8 cellular contexts compared by ENCODE assay signal in genomic region chr6:135438907-135439535, GRCh38. TPM values are rescaled to one million over a fixed set of nuclear protein-coding genes. Genes with fewer than 3 reads are reported as not detected.
DNase-seq lines count a peak whose midpoint lies in the region; ATAC-seq and TF ChIP-seq lines count a peak whose summit lies in the region.

No MANE protein-coding gene starts in this region.

- no peaks in the 10 kb centered on the region for H3K27me3 Mint-ChIP-seq in endodermal cell (ENCODE audit: insufficient read depth)
- no peaks in the 10 kb centered on the region for H3K27me3 Mint-ChIP-seq in stimulated activated naive CD8-positive, alpha-beta T cell treated with anti-CD3 and anti-CD28 coated beads, Interleukin-15, Interleukin-2, amounts not matched to agents 100 ng/mL and 50 ng/mL, for 24 hours

- H3K36me3 Mint-ChIP-seq in endodermal cell (ENCODE audit: low read depth) = peaks cover 5% of the 10 kb centered on the region
- H3K36me3 Mint-ChIP-seq in stimulated activated naive CD8-positive, alpha-beta T cell treated with anti-CD3 and anti-CD28 coated beads, Interleukin-15, Interleukin-2, amounts not matched to agents 100 ng/mL and 50 ng/mL, for 24 hours (ENCODE audit: low read depth) = peaks cover 28% of the 10 kb centered on the region

- H3K9ac ChIP-seq in endodermal cell (ENCODE audit: extremely low read depth, low read length, poor library complexity, severe bottlenecking) = no peak overlapping the region

- H4K20me1 ChIP-seq in OCI-LY7 (ENCODE audit: insufficient read depth, low read length) = no peaks in the 10 kb centered on the region

- CTCF ChIA-PET in OCI-LY7 (lab: Charles Lee; ENCODE audit: unreplicated experiment) = no interaction called here

- ATAC-seq in HG02642 (IDR thresholded peaks at IDR 0.05; ENCODE audit: poor library complexity, unreplicated experiment) (peak; percentile 50), GM21619 (IDR thresholded peaks at IDR 0.05; ENCODE audit: unreplicated experiment) (no peak), HG03196 (IDR thresholded peaks at IDR 0.05; ENCODE audit: unreplicated experiment) (no peak)

- H3K36me3 ChIP-seq in OCI-LY7 (ENCODE audit: insufficient read depth, low read length) (peaks cover 10% of the 10 kb centered on the region), endodermal cell (ENCODE audit: control insufficient read depth, insufficient read depth, low read length) (peaks cover 4% of the 10 kb centered on the region)

- H3K27ac ChIP-seq in OCI-LY7 (ENCODE audit: low read depth, low read length, poor library complexity, severe bottlenecking) (no peak overlapping the region), endodermal cell (ENCODE audit: low read depth, low read length) (no peak overlapping the region)

- H3K9me3 Mint-ChIP-seq in endodermal cell = no peaks in the 10 kb centered on the region
- H3K9me3 Mint-ChIP-seq in stimulated activated naive CD8-positive, alpha-beta T cell treated with anti-CD3 and anti-CD28 coated beads, Interleukin-15, Interleukin-2, amounts not matched to agents 100 ng/mL and 50 ng/mL, for 24 hours = no peaks in the 10 kb centered on the region

- peak overlapping the region; percentile 58; the same call in 1 of the 2 replicates for H3K4me2 ChIP-seq in OCI-LY7 (ENCODE audit: low read length)

- peak; percentile 2 to 4 for DNase-seq in NCI-H446 (lab: John Stamatoyannopoulos, UW)
- DNase-seq in NCI-H446 treated with DMSO at 0.1 percent for 48 hours (lab: John Stamatoyannopoulos, UW) = no peak
- DNase-seq in OCI-LY7 (ENCODE audit: low spot score) = peak; percentile 73
- DNase-seq in endodermal cell = no peak

- POLR2A ChIA-PET in OCI-LY7 (lab: Charles Lee) = interaction anchor here (0.7 to 1.0 kb wide), 2 partner anchors 20 to 299 kb away, joined by 4 read pairs; no protein-coding TSS in a partner anchor

- intact Hi-C loops in OCI-LY7 (cut with micrococcal nuclease; ENCODE audit: unreplicated experiment) = loop anchor here (1.0 to 10.0 kb wide), 3 partner anchors 294 to 1264 kb away; no protein-coding TSS in a partner anchor

- H3K9me2 ChIP-seq in OCI-LY7 (ENCODE audit: insufficient read depth, low read length) = no peaks in the 10 kb centered on the region

- whole genome bisulfite sequencing in endodermal cell (ENCODE audit: insufficient coverage in 1 of 2, insufficient read length in 1 of 2), 2 experiments = 64 to 76% methylated on average over 3 of the region's 3 CpGs

- peak overlapping the region; percentile 52; the same call in 1 of the 2 replicates for H2AFZ ChIP-seq in OCI-LY7 (ENCODE audit: low read length)

- H3K4me1 ChIP-seq in OCI-LY7 (ENCODE audit: insufficient read depth, low read length, poor library complexity, severe bottlenecking) = peaks cover 25% of the 10 kb centered on the region
- no peaks in the 10 kb centered on the region for H3K4me1 ChIP-seq in endodermal cell (ENCODE audit: control insufficient read depth, insufficient read depth, low read length)

- no peaks in the 10 kb centered on the region for H3K27me3 ChIP-seq in endodermal cell (ENCODE audit: control insufficient read depth, insufficient read depth, low read length, poor library complexity, severe bottlenecking)

- no peak overlapping the region for H3K4me3 ChIP-seq in OCI-LY7 (ENCODE audit: low read depth, low read length, poor library complexity, severe bottlenecking)
- no peak overlapping the region for H3K4me3 ChIP-seq in endodermal cell (ENCODE audit: low read length)

- no peaks in the 10 kb centered on the region for H3K4me1 Mint-ChIP-seq in endodermal cell
- H3K4me1 Mint-ChIP-seq in stimulated activated naive CD8-positive, alpha-beta T cell treated with anti-CD3 and anti-CD28 coated beads, Interleukin-15, Interleukin-2, amounts not matched to agents 100 ng/mL and 50 ng/mL, for 24 hours (ENCODE audit: low read depth) = peaks cover 25% of the 10 kb centered on the region

- H3K4me3 Mint-ChIP-seq in endodermal cell = no peak overlapping the region
- H3K4me3 Mint-ChIP-seq in stimulated activated naive CD8-positive, alpha-beta T cell treated with anti-CD3 and anti-CD28 coated beads, Interleukin-15, Interleukin-2, amounts not matched to agents 100 ng/mL and 50 ng/mL, for 24 hours = peak overlapping the region; percentile 8

- H3K79me2 ChIP-seq in OCI-LY7 (ENCODE audit: insufficient read depth, low read depth, low read length) = no peaks in the 10 kb centered on the region

- H3K9me3 ChIP-seq in OCI-LY7 (ENCODE audit: low read length) = no peaks in the 10 kb centered on the region; the same call in 1 of the 2 replicates
- H3K9me3 ChIP-seq in endodermal cell (ENCODE audit: control insufficient read depth, low read length) = no peaks in the 10 kb centered on the region

- BruUV-seq in OCI-LY7 (replicated peaks; lab: Mats Ljungman, UMichigan) = no TSS peak

- TF ChIP-seq CTCF in OCI-LY7 (conservative IDR thresholded peaks at IDR 0.05; ENCODE audit: low read length) (peak; percentile 95), endodermal cell (conservative IDR thresholded peaks at IDR 0.05) (peak; percentile 82)

- H3K27ac Mint-ChIP-seq in endodermal cell = no peak overlapping the region
- peak overlapping the region; percentile 49 for H3K27ac Mint-ChIP-seq in stimulated activated naive CD8-positive, alpha-beta T cell treated with anti-CD3 and anti-CD28 coated beads, Interleukin-15, Interleukin-2, amounts not matched to agents 100 ng/mL and 50 ng/mL, for 24 hours

RNA-seq across cellular contexts. Expression of gene AHI1, which starts 58.5 kb away (rescaled TPM):
- total RNA-seq in OCI-LY7 (2014; rRNA removed; shearing (Covaris generic)) = 21.4 and 25.3 TPM in 2 replicates
- total RNA-seq in OCI-LY7 (2022) (33.9 and 34.8 TPM in 2 replicates), endodermal cell (10 to 100 TPM; 24.9 to 34.9 TPM)
- polyA plus RNA-seq in endodermal cell (2013, experiment 1 of 2) = 20.2 TPM
- polyA plus RNA-seq in endodermal cell (2013, experiment 2 of 2) = 20.0 TPM

Comparison
In these comparisons a context has a peak if more than half of its experiments do, and no peak if none do; other contexts are left out.
1. DNase-seq: peak in NCI-H446 (2 of 2) and OCI-LY7 (single experiment); none in NCI-H446 treated with DMSO at 0.1 percent for 48 hours (single experiment) and endodermal cell (single experiment).